In the genomic region with DNA sequence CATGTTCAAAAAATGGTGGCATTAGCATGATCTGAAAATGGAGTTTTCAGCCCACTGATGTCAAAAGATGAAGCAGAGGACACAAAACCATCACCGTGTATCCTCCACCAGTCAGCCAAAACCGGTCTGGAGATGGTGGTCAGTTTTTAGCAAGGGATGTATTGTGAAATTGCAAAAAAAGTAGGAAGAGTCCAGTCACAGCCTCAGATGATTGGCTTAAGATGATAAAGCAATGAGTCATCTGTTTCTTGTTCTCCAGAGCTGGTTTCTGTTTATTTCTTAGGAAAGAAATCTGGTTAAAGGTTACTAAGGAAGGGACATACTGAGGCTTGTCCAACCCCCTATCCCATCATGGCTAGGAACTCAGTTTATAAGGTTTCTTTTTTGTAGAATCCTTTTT, we compare ENCODE assay signal across 12 cellular contexts. TPM values are rescaled to one million over a fixed set of nuclear protein-coding genes. Genes with fewer than 3 reads are reported as not detected.
DNase-seq lines count a peak whose midpoint lies in the region; ATAC-seq and TF ChIP-seq lines count a peak whose summit lies in the region.
"Had no signal": no experiment of that assay in that cellular context is flagged by ENCODE, and none has a peak within 500 bp of the region (broad histone marks: within the 10 kb centered on the region; RNA-seq: fewer than 3 reads in every experiment).

No MANE protein-coding gene starts in this region.

- no peak overlapping the region for H3K9ac ChIP-seq in adipocyte (ENCODE audit: low read length)

- no peaks in the 10 kb centered on the region for H3K36me3 ChIP-seq in adipocyte (ENCODE audit: control insufficient read depth, insufficient read depth, low read length, severe bottlenecking)

- H3K9me3 ChIP-seq in adipocyte (ENCODE audit: control insufficient read depth, low read length) = no peaks in the 10 kb centered on the region
- H3K9me3 ChIP-seq: psoas muscle had no signal

- peak overlapping the region; percentile 62 for H3K4me3 ChIP-seq in adipocyte (ENCODE audit: low read length)
- H3K4me3 ChIP-seq: psoas muscle had no signal

- DNase-seq in AG09319 (ENCODE audit: extremely low read depth, low read depth) (peak; percentile 71), HT1080 (ENCODE audit: low read depth) (peak; percentile 89), adipocyte (ENCODE audit: low read depth) (peak; percentile 78), kidney glomerular epithelial cell (lab: John Stamatoyannopoulos, UW) (peak; percentile 61), anterior cingulate cortex (lab: John Stamatoyannopoulos, UW) (no peak)
- DNase-seq: GOT3, kidney, psoas muscle, T-helper 9 cell had no signal

- TF ChIP-seq CTCF in AG09319 (IDR thresholded peaks at IDR 0.05; ENCODE audit: low read depth, low read length) = no peak

- ATAC-seq in HG03108 (IDR thresholded peaks at IDR 0.05; ENCODE audit: unreplicated experiment) = no peak
- no peak for ATAC-seq in GM21381 (IDR thresholded peaks at IDR 0.05; ENCODE audit: unreplicated experiment)
- ATAC-seq in HG03520 (IDR thresholded peaks at IDR 0.05; ENCODE audit: unreplicated experiment) = no peak
- ATAC-seq: psoas muscle had no signal

- peaks cover 13% of the 10 kb centered on the region for H3K4me1 ChIP-seq in adipocyte (ENCODE audit: control insufficient read depth, insufficient read depth, low read length)
- H3K4me1 ChIP-seq: psoas muscle had no signal

- no peaks in the 10 kb centered on the region for H3K27me3 ChIP-seq in adipocyte (replicated peaks; ENCODE audit: control insufficient read depth, insufficient read depth, low read length)

RNA-seq across cellular contexts. Expression of a gene that starts 47.8 kb away (rescaled TPM):
- 24.9 and 25.4 TPM in 2 replicates for total RNA-seq in HT1080 (2014; rRNA removed; shearing (Covaris generic))
- 30.4 and 31.8 TPM in 2 replicates for polyA plus RNA-seq in HT1080 (2015; cell fraction: cytosol; rRNA removed)
- polyA plus RNA-seq in HT1080 (2015; cell fraction: nucleus; rRNA removed) = 21.7 and 23.2 TPM in 2 replicates

Comparison
In these comparisons a context has a peak if more than half of its experiments do, and no peak if none do; other contexts are left out.
1. DNase-seq: peak in AG09319 (single experiment), HT1080 (single experiment), adipocyte (single experiment) and kidney glomerular epithelial cell (single experiment); none in anterior cingulate cortex (0 of 58).